In the genomic region with DNA sequence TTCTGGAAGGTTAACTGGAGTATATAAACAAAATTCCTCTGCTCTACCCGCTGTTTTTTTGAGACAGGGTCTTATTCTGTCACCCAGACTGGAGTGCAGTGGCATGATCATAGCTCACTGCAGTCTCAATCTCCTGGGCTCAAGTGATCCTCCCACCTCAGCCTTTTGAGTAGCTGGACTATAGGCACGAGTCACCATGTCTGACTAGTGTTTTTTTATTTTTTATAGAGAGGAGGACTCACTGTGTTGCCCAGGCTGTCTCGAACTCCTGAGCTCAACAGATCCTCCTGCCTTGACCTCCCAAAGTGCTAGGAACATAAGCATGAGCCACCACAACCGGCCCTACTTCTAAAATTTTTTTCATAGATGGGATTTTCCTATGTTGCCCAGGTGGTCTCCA, we compare ENCODE assay signal across 10 cellular contexts. TPM values are rescaled to one million over a fixed set of nuclear protein-coding genes. Genes with fewer than 3 reads are reported as not detected.
DNase-seq lines count a peak whose midpoint lies in the region; ATAC-seq, FAIRE-seq and TF ChIP-seq lines count a peak whose summit lies in the region.
"Had no signal": no experiment of that assay in that cellular context is flagged by ENCODE, and none has a peak within 500 bp of the region (broad histone marks: within the 10 kb centered on the region; RNA-seq: fewer than 3 reads in every experiment).

No MANE protein-coding gene starts in this region.

- H3K36me3 ChIP-seq in DOHH2 (ENCODE audit: control insufficient read depth, low read length): peaks cover 30% of the 10 kb centered on the region
- H3K36me3 ChIP-seq: thoracic aorta had no signal

- TF ChIP-seq RAD21 in A549 (conservative IDR thresholded peaks at IDR 0.05 in 1 of 2, IDR thresholded peaks at IDR 0.05 in 1 of 2): no peak

- peaks cover 45% of the 10 kb centered on the region for H3K4me1 Mint-ChIP-seq in activated CD8-positive, alpha-beta T cell treated with anti-CD3 and anti-CD28 coated beads, Interleukin-2, amount 10 ng/mL, durations not matched to agents 7 days and 5 days (ENCODE audit: low read depth)
- peaks cover 33% of the 10 kb centered on the region for H3K4me1 Mint-ChIP-seq in memory B cell

- TF ChIP-seq POLR2A in A549 (IDR thresholded peaks at IDR 0.05; ENCODE audit: low read length): no peak

- no peak for TF ChIP-seq CTCF in A549 (IDR thresholded peaks at IDR 0.05)
- no peak for TF ChIP-seq CTCF in DOHH2 (IDR thresholded peaks at IDR 0.05; ENCODE audit: low read depth, low read length, poor library complexity, severe bottlenecking)

- H3K27ac Mint-ChIP-seq in activated CD8-positive, alpha-beta T cell treated with anti-CD3 and anti-CD28 coated beads, Interleukin-2, amount 10 ng/mL, durations not matched to agents 7 days and 5 days: peak overlapping the region; percentile 52
- peak overlapping the region; percentile 12 for H3K27ac Mint-ChIP-seq in memory B cell

- peaks cover 3% of the 10 kb centered on the region for H3K9me3 Mint-ChIP-seq in activated CD8-positive, alpha-beta T cell treated with anti-CD3 and anti-CD28 coated beads, Interleukin-2, amount 10 ng/mL, durations not matched to agents 7 days and 5 days (ENCODE audit: insufficient read depth)
- peaks cover 1% of the 10 kb centered on the region for H3K9me3 Mint-ChIP-seq in memory B cell

- WGBS in A549 (ENCODE audit: missing lambda C conversion rate): 84% methylated on average over 4 of the region's 4 CpGs

- H3K4me1 ChIP-seq in A549 (peaks cover 14% of the 10 kb centered on the region), DOHH2 (ENCODE audit: control insufficient read depth, low read length) (peaks cover 12% of the 10 kb centered on the region)

- H3K9me3 ChIP-seq in A549: no peaks in the 10 kb centered on the region
- H3K9me3 ChIP-seq in DOHH2 (ENCODE audit: control insufficient read depth, insufficient read depth, low read length): peaks cover 2% of the 10 kb centered on the region; the same call in 1 of the 2 replicates
- H3K9me3 ChIP-seq: gastroesophageal sphincter, thoracic aorta had no signal

- H3K4me2 ChIP-seq in A549 (peak overlapping the region; percentile 95), DOHH2 (ENCODE audit: low read length) (peak overlapping the region; percentile 44; the same call in 1 of the 2 replicates)

- no peak for TF ChIP-seq EP300 in A549 (IDR thresholded peaks at IDR 0.05)

- peaks cover 63% of the 10 kb centered on the region for H3K79me2 ChIP-seq in DOHH2 (ENCODE audit: control insufficient read depth, low read length)

- peaks cover 3% of the 10 kb centered on the region; the same call in 1 of the 2 replicates for H4K20me1 ChIP-seq in DOHH2 (ENCODE audit: control insufficient read depth, insufficient read depth, low read depth, low read length)

- FAIRE-seq in A549 (lab: Jason Lieb, UNC): no peak

- no peak for DNase-seq in A549 (ENCODE audit: low read depth in 1 of 2, low spot score in 1 of 2)
- no peak for DNase-seq in activated CD8-positive, alpha-beta T cell treated with anti-CD3 and anti-CD28 coated beads, Interleukin-2, amount 10 ng/mL, durations not matched to agents 7 days and 5 days
- no peak for DNase-seq in memory B cell (ENCODE audit: low spot score in 2 of 2)
- no peak for DNase-seq in stimulated activated CD4-positive, alpha-beta T cell treated with anti-CD3 and anti-CD28 coated beads, Interleukin-2, amount 100 ng/mL, for 48 hours

- H3K36me3 Mint-ChIP-seq in activated CD8-positive, alpha-beta T cell treated with anti-CD3 and anti-CD28 coated beads, Interleukin-2, amount 10 ng/mL, durations not matched to agents 7 days and 5 days (ENCODE audit: low read depth): peaks cover 32% of the 10 kb centered on the region
- peaks cover 15% of the 10 kb centered on the region for H3K36me3 Mint-ChIP-seq in memory B cell

- peak overlapping the region; percentile 66 for H3K4me3 Mint-ChIP-seq in activated CD8-positive, alpha-beta T cell treated with anti-CD3 and anti-CD28 coated beads, Interleukin-2, amount 10 ng/mL, durations not matched to agents 7 days and 5 days
- H3K4me3 Mint-ChIP-seq in memory B cell: peak overlapping the region; percentile 64

- H3K27me3 Mint-ChIP-seq in activated CD8-positive, alpha-beta T cell treated with anti-CD3 and anti-CD28 coated beads, Interleukin-2, amount 10 ng/mL, durations not matched to agents 7 days and 5 days (ENCODE audit: low read depth): peaks cover 3% of the 10 kb centered on the region
- no peaks in the 10 kb centered on the region for H3K27me3 Mint-ChIP-seq in memory B cell

- POLR2A ChIA-PET in A549 (lab: Yijun Ruan, JAX): no interaction called here
- POLR2A ChIA-PET in activated CD8-positive, alpha-beta T cell treated with anti-CD3 and anti-CD28 coated beads, Interleukin-2, amount 10 ng/mL, durations not matched to agents 7 days and 5 days (lab: Charles Lee): no interaction called here

- no peak for ATAC-seq in A549
- ATAC-seq in activated CD8-positive, alpha-beta T cell treated with anti-CD3 and anti-CD28 coated beads, Interleukin-2, amount 10 ng/mL, durations not matched to agents 7 days and 5 days: no peak
- no peak for ATAC-seq in memory B cell (ENCODE audit: low read depth)
- no peak for ATAC-seq in GM19452 (IDR thresholded peaks at IDR 0.05; ENCODE audit: unreplicated experiment)
- ATAC-seq in HG03097 (IDR thresholded peaks at IDR 0.05; ENCODE audit: low FRiP score, unreplicated experiment): no peak
- ATAC-seq in GM21515 (IDR thresholded peaks at IDR 0.05; ENCODE audit: unreplicated experiment): no peak
- ATAC-seq: gastroesophageal sphincter had no signal

- H3K4me3 ChIP-seq in A549 (no peak overlapping the region), DOHH2 (ENCODE audit: low read length) (no peak overlapping the region)

- H3F3A ChIP-seq in DOHH2 (ENCODE audit: control insufficient read depth, insufficient read depth): no peaks in the 10 kb centered on the region

- H3K27ac ChIP-seq in A549 (no peak overlapping the region), DOHH2 (ENCODE audit: low read depth, low read length) (no peak overlapping the region)
- H3K27ac ChIP-seq: thoracic aorta had no signal

- CTCF ChIA-PET in A549 (lab: Yijun Ruan, JAX): no interaction called here
- CTCF ChIA-PET in activated CD8-positive, alpha-beta T cell treated with anti-CD3 and anti-CD28 coated beads, Interleukin-2, amount 10 ng/mL, durations not matched to agents 7 days and 5 days (lab: Charles Lee): no interaction called here

- H3K9me2 ChIP-seq in DOHH2 (replicated peaks; ENCODE audit: control insufficient read depth, low read length): no peaks in the 10 kb centered on the region

- H3K27me3 ChIP-seq in DOHH2 (ENCODE audit: control insufficient read depth, low read length): no peaks in the 10 kb centered on the region
- H3K27me3 ChIP-seq: gastroesophageal sphincter had no signal

TF ChIP-seq in A549, 52 proteins besides CTCF, POLR2A, EP300 and RAD21:
- no peak for TF ChIP-seq RCOR1 (IDR thresholded peaks at IDR 0.05; ENCODE audit: low read depth, low read length)
- no peak for TF ChIP-seq MAZ (IDR thresholded peaks at IDR 0.05; ENCODE audit: borderline replicate concordance, low read depth, low read length)
- TF ChIP-seq, protein P1, sequence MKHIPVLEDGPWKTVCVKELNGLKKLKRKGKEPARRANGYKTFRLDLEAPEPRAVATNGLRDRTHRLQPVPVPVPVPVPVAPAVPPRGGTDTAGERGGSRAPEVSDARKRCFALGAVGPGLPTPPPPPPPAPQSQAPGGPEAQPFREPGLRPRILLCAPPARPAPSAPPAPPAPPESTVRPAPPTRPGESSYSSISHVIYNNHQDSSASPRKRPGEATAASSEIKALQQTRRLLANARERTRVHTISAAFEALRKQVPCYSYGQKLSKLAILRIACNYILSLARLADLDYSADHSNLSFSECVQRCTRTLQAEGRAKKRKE (CRISPR knock-in tag; IDR thresholded peaks at IDR 0.05; ENCODE audit: low read depth): no peak
- no peak for TF ChIP-seq RARB (CRISPR knock-in tag; IDR thresholded peaks at IDR 0.05)
- no peak for TF ChIP-seq RFX5 (IDR thresholded peaks at IDR 0.05)
- no peak for TF ChIP-seq SMC3 (IDR thresholded peaks at IDR 0.05)
- TF ChIP-seq FOXS1 (CRISPR knock-in tag; IDR thresholded peaks at IDR 0.05): no peak
- TF ChIP-seq BHLHE40 (IDR thresholded peaks at IDR 0.05; ENCODE audit: low read depth, low read length): no peak
- TF ChIP-seq TP53 (CRISPR knock-in tag; IDR thresholded peaks at IDR 0.05): no peak
- TF ChIP-seq JUNB (IDR thresholded peaks at IDR 0.05): no peak
TF ChIP-seq in A549: peak in this region for 0.

RNA-seq across cellular contexts. Expression of a gene that starts 2.2 kb away (rescaled TPM):
- 71.1 and 131 TPM in 2 replicates for polyA plus RNA-seq in A549 (2011; rRNA removed)
- polyA plus RNA-seq in A549 (2012; cell fraction: cytosol; rRNA removed): 13.3 and 14.7 TPM in 2 replicates
- polyA plus RNA-seq in A549 (2012; cell fraction: nucleus; rRNA removed): 3.4 and 5.7 TPM in 2 replicates
- polyA plus RNA-seq in A549 (2017; fragmentation: RNase III; extraction: RNeasy Plus Mini Kit Qiagen cat#74134 plus additional on column Dnase treatment): 81.4 to 86.3 TPM (median 85.1 TPM) in 3 replicates
- 14.1 and 15.1 TPM in 2 replicates for polyA minus RNA-seq in A549 (2011; rRNA and poly(A)+ RNA removed)
- total RNA-seq in activated CD8-positive, alpha-beta T cell treated with anti-CD3 and anti-CD28 coated beads, Interleukin-2, amount 10 ng/mL, durations not matched to agents 7 days and 5 days: 10 to 100 TPM; 60.3 to 65.6 TPM
